In the genomic region with DNA sequence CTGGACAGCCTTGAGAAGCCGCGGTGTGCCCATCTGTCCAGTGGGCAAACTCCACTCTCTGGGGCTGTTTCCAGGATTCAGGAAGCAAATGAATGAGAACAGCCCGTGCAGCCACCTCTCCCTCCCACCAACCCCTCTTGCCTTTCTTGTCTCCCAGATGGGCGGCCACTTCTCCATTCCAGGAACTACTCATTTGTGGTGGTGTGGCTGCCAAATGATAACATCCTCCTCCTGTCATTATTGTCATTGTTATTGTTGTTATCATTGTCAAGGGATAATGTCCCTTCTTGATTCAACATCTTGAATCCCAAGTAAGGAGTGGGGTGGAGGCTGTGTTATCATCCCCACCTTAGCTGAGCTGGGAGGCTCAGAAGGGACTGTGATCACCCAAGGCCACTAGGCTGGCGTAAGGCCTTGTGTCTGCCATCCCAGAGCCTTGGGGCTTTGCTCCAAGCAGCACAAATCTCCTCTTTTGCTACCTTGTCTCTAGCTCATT, we compare ENCODE assay signal across 8 cellular contexts. TPM values are rescaled to one million over a fixed set of nuclear protein-coding genes. Genes with fewer than 3 reads are reported as not detected.
DNase-seq lines count a peak whose midpoint lies in the region; ATAC-seq and TF ChIP-seq lines count a peak whose summit lies in the region.

No MANE protein-coding gene starts in this region.

- DNase-seq in HUDEP-2 (lab: John Stamatoyannopoulos, UW; ENCODE audit: unreplicated experiment in 76 of 76) (peak in 73 of 76 experiments; percentile 51 to 97 (median 81)), fibroblast of the aortic adventitia (ENCODE audit: low read depth) (no peak), GM13976 (ENCODE audit: low spot score) (no peak), DMS79 treated with DMSO at 0.1 percent for 48 hours (lab: John Stamatoyannopoulos, UW) (no peak)
- DNase-seq in T-helper 2 cell treated with Interferon-gamma antibody and Interleukin-4, amounts not matched to agents 5 μg/mL and 100 μg/mL, for 36 hours (ENCODE audit: low spot score), result no peak
- DNase-seq in stimulated activated CD4-positive, alpha-beta T cell treated with anti-CD3 and anti-CD28 coated beads, Interleukin-12 subunit alpha, Interleukin-12 subunit beta, amount 100 ng/mL, for 4 hours, result no peak

- peaks cover 15% of the 10 kb centered on the region for H3K4me1 Mint-ChIP-seq in T-helper 2 cell treated with Interferon-gamma antibody and Interleukin-4, amounts not matched to agents 5 μg/mL and 100 μg/mL, for 36 hours (ENCODE audit: low read depth)

- peak overlapping the region in 18 of 21 experiments; percentile 82 to 99 (median 94) for H3K27ac ChIP-seq in skin epidermis

- no peaks in the 10 kb centered on the region for H3K9me3 Mint-ChIP-seq in T-helper 2 cell treated with Interferon-gamma antibody and Interleukin-4, amounts not matched to agents 5 μg/mL and 100 μg/mL, for 36 hours

- TF ChIP-seq CTCF in fibroblast of the aortic adventitia (IDR thresholded peaks at IDR 0.05; ENCODE audit: insufficient read depth, low read length) (no peak), GM13976 (IDR thresholded peaks at IDR 0.05; ENCODE audit: borderline replicate concordance, control extremely low read depth, extremely low read depth, insufficient read depth, missing control alignments) (no peak)

- no peaks in the 10 kb centered on the region for H3K27me3 Mint-ChIP-seq in T-helper 2 cell treated with Interferon-gamma antibody and Interleukin-4, amounts not matched to agents 5 μg/mL and 100 μg/mL, for 36 hours (ENCODE audit: low read depth)

- H3K4me3 ChIP-seq in fibroblast of the aortic adventitia (ENCODE audit: low read depth, low read length), result peak overlapping the region; percentile 95
- H3K4me3 ChIP-seq in skin epidermis, result peak overlapping the region; percentile 75 to 100 (median 97)

- H3K4me3 Mint-ChIP-seq in T-helper 2 cell treated with Interferon-gamma antibody and Interleukin-4, amounts not matched to agents 5 μg/mL and 100 μg/mL, for 36 hours, result peak overlapping the region; percentile 99

- peak overlapping the region; percentile 87 for H3K27ac Mint-ChIP-seq in T-helper 2 cell treated with Interferon-gamma antibody and Interleukin-4, amounts not matched to agents 5 μg/mL and 100 μg/mL, for 36 hours

- no peak for ATAC-seq in HG03095 (IDR thresholded peaks at IDR 0.05; ENCODE audit: unreplicated experiment)

- H3K36me3 Mint-ChIP-seq in T-helper 2 cell treated with Interferon-gamma antibody and Interleukin-4, amounts not matched to agents 5 μg/mL and 100 μg/mL, for 36 hours (ENCODE audit: low read depth), result peaks cover 17% of the 10 kb centered on the region

- in situ Hi-C loops in GM13976 (cut with MboI; ENCODE audit: low sequenced_read_pairs, unreplicated experiment), result no loop called here

RNA-seq across cellular contexts. Expression of gene DNM2, which starts 1.6 kb away (rescaled TPM):
- total RNA-seq in fibroblast of the aortic adventitia (ENCODE audit: low replicate concordance), result 44.6 and 83.2 TPM in 2 replicates

RNA-seq across cellular contexts. Expression of gene QTRT1, which starts 18.3 kb away (rescaled TPM):
- 17.7 and 21.1 TPM in 2 replicates for total RNA-seq in fibroblast of the aortic adventitia (ENCODE audit: low replicate concordance)

Comparison
In these comparisons a context has a peak if more than half of its experiments do, and no peak if none do; other contexts are left out.
1. DNase-seq: peak in HUDEP-2 (73 of 76); none in T-helper 2 cell treated with Interferon-gamma antibody and Interleukin-4, amounts not matched to agents 5 μg/mL and 100 μg/mL, for 36 hours (single experiment), fibroblast of the aortic adventitia (single experiment), stimulated activated CD4-positive, alpha-beta T cell treated with anti-CD3 and anti-CD28 coated beads, Interleukin-12 subunit alpha, Interleukin-12 subunit beta, amount 100 ng/mL, for 4 hours (single experiment), GM13976 (single experiment) and DMS79 treated with DMSO at 0.1 percent for 48 hours (single experiment).